1 cellular context compared by ENCODE assay signal in the genomic region with DNA sequence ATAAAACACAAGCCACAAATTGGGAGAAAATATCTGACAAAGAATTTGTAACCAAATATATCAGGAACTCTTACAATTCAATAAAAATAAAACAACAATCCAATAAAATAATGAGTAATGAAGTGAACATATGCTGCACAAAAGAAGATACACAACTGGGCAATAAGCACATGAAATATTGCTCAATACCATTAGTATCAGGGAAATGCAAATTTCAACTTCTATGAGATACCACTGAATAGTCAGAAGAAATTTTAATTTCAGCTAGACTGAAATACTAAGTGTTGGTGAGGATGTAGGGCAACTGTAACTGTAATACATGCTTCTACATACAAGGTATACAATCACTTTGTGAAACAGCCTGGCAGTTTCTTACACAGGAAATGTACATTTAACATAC.
TF ChIP-seq lines count a peak whose summit lies in the region.

No MANE protein-coding gene starts in this region.

TF ChIP-seq in endothelial cell of umbilical vein, 7 proteins besides CTCF, POLR2A, EP300 and RAD21 (continued from another document):
- TF ChIP-seq, protein P1, sequence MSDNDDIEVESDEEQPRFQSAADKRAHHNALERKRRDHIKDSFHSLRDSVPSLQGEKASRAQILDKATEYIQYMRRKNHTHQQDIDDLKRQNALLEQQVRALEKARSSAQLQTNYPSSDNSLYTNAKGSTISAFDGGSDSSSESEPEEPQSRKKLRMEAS (IDR thresholded peaks at IDR 0.05; ENCODE audit: insufficient read depth, insufficient read length), result no peak
- TF ChIP-seq GATA2 (IDR thresholded peaks at IDR 0.05; ENCODE audit: insufficient read depth, insufficient read length, low read depth, low read length), result no peak
